15 cellular contexts compared by ENCODE assay signal in genomic region chr14:68958553-68958952, GRCh38. TPM values are rescaled to one million over a fixed set of nuclear protein-coding genes. Genes with fewer than 3 reads are reported as not detected.
DNase-seq lines count a peak whose midpoint lies in the region; ATAC-seq and TF ChIP-seq lines count a peak whose summit lies in the region.
"Had no signal": no experiment of that assay in that cellular context is flagged by ENCODE, and none has a peak within 500 bp of the region (broad histone marks: within the 10 kb centered on the region; RNA-seq: fewer than 3 reads in every experiment).

No MANE protein-coding gene starts in this region.

- no peaks in the 10 kb centered on the region for H3K27me3 Mint-ChIP-seq in natural killer cell (ENCODE audit: low read depth in 2 of 2)
- H3K27me3 Mint-ChIP-seq in stimulated activated memory B cell treated with anti-CD40 and anti-IgM and Interleukin-4, amounts not matched to agents 10 μg/mL and 1 μg/mL and 100 μg/mL, for 72 hours = peaks cover 61% of the 10 kb centered on the region
- H3K27me3 Mint-ChIP-seq: activated CD4-positive, alpha-beta memory T cell treated with anti-CD3 and anti-CD28 coated beads for 36 hours had no signal

- H3K4me1 ChIP-seq in right atrium auricular region = peaks cover 0 to 93% of the 10 kb centered on the region in 2 donors
- H3K4me1 ChIP-seq in skeletal muscle satellite cell (ENCODE audit: control insufficient read depth, insufficient read depth, low read length) = peaks cover 73% of the 10 kb centered on the region

- H3K27ac Mint-ChIP-seq in natural killer cell = no peak overlapping the region
- no peak overlapping the region for H3K27ac Mint-ChIP-seq in stimulated activated memory B cell treated with anti-CD40 and anti-IgM and Interleukin-4, amounts not matched to agents 10 μg/mL and 1 μg/mL and 100 μg/mL, for 72 hours
- H3K27ac Mint-ChIP-seq: activated CD4-positive, alpha-beta memory T cell treated with anti-CD3 and anti-CD28 coated beads for 36 hours; immature natural killer cell had no signal

- no peaks in the 10 kb centered on the region for H3K9me3 Mint-ChIP-seq in natural killer cell
- H3K9me3 Mint-ChIP-seq in stimulated activated memory B cell treated with anti-CD40 and anti-IgM and Interleukin-4, amounts not matched to agents 10 μg/mL and 1 μg/mL and 100 μg/mL, for 72 hours = no peaks in the 10 kb centered on the region
- H3K9me3 Mint-ChIP-seq: activated CD4-positive, alpha-beta memory T cell treated with anti-CD3 and anti-CD28 coated beads for 36 hours had no signal

- no peak for ATAC-seq in natural killer cell
- ATAC-seq in stimulated activated memory B cell treated with anti-CD40 and anti-IgM and Interleukin-4, amounts not matched to agents 10 μg/mL and 1 μg/mL and 100 μg/mL, for 72 hours = no peak

- no peaks in the 10 kb centered on the region for H3K36me3 Mint-ChIP-seq in natural killer cell
- H3K36me3 Mint-ChIP-seq in stimulated activated memory B cell treated with anti-CD40 and anti-IgM and Interleukin-4, amounts not matched to agents 10 μg/mL and 1 μg/mL and 100 μg/mL, for 72 hours = no peaks in the 10 kb centered on the region
- H3K36me3 Mint-ChIP-seq: immature natural killer cell had no signal

- peaks cover 17 to 24% of the 10 kb centered on the region in 2 donors for H3K4me1 Mint-ChIP-seq in natural killer cell
- H3K4me1 Mint-ChIP-seq in stimulated activated memory B cell treated with anti-CD40 and anti-IgM and Interleukin-4, amounts not matched to agents 10 μg/mL and 1 μg/mL and 100 μg/mL, for 72 hours = peaks cover 6% of the 10 kb centered on the region
- H3K4me1 Mint-ChIP-seq: immature natural killer cell had no signal

- H3K9me3 ChIP-seq in right atrium auricular region (no peaks in the 10 kb centered on the region), skeletal muscle satellite cell (replicated peaks; ENCODE audit: low read length) (no peaks in the 10 kb centered on the region), MG63 (no peaks in the 10 kb centered on the region)

- no peak overlapping the region for H3K4me3 ChIP-seq in right atrium auricular region
- H3K4me3 ChIP-seq in skeletal muscle satellite cell (ENCODE audit: low read length) = no peak overlapping the region
- no peak overlapping the region for H3K4me3 ChIP-seq in MG63

- DNase-seq in GM03348 (ENCODE audit: low spot score) (peak; percentile 63), astrocyte of the hippocampus (ENCODE audit: low read depth, low spot score) (peak; percentile 66), right atrium auricular region (ENCODE audit: low spot score) (no peak), natural killer cell (no peak), DMS53 treated with DMSO at 0.1 percent for 48 hours (lab: John Stamatoyannopoulos, UW; ENCODE audit: unreplicated experiment) (no peak), MG63 (no peak)
- DNase-seq: activated CD4-positive, alpha-beta memory T cell treated with anti-CD3 and anti-CD28 coated beads for 36 hours; activated naive CD4-positive, alpha-beta T cell treated with anti-CD3 and anti-CD28 coated beads, Interleukin-2, amount 50 U/mL, for 16 hours; C1 segment of cervical spinal cord; immature natural killer cell; MV-4-11; NCI-H774; T-helper 1 cell had no signal

- H3K27ac ChIP-seq in right atrium auricular region = peak overlapping the region; percentile 69 to 77

- H3K9ac ChIP-seq in skeletal muscle satellite cell (ENCODE audit: low read depth, low read length) = peak overlapping the region; percentile 1

- intact Hi-C loops in natural killer cell (cut with micrococcal nuclease) = no loop called here

- TF ChIP-seq CTCF in right atrium auricular region (IDR thresholded peaks at IDR 0.05) (no peak), natural killer cell (IDR thresholded peaks at IDR 0.05) (no peak)

- peaks cover 13% of the 10 kb centered on the region for H3K36me3 ChIP-seq in right atrium auricular region
- H3K36me3 ChIP-seq in skeletal muscle satellite cell (ENCODE audit: insufficient read depth, low read length) = peaks cover 38% of the 10 kb centered on the region
- peaks cover 22% of the 10 kb centered on the region for H3K36me3 ChIP-seq in MG63

- H3K4me2 ChIP-seq in skeletal muscle satellite cell (ENCODE audit: low read length) = peak overlapping the region; percentile 17

- H3K4me3 Mint-ChIP-seq in natural killer cell = no peak overlapping the region
- no peak overlapping the region for H3K4me3 Mint-ChIP-seq in stimulated activated memory B cell treated with anti-CD40 and anti-IgM and Interleukin-4, amounts not matched to agents 10 μg/mL and 1 μg/mL and 100 μg/mL, for 72 hours
- H3K4me3 Mint-ChIP-seq: activated CD4-positive, alpha-beta memory T cell treated with anti-CD3 and anti-CD28 coated beads for 36 hours had no signal

- no peaks in the 10 kb centered on the region for H3K27me3 ChIP-seq in right atrium auricular region
- no peaks in the 10 kb centered on the region for H3K27me3 ChIP-seq in skeletal muscle satellite cell (ENCODE audit: control insufficient read depth, insufficient read depth, low read length)
- H3K27me3 ChIP-seq in MG63 = no peaks in the 10 kb centered on the region

RNA-seq across cellular contexts. Expression of gene ACTN1, which starts 20.5 kb away (rescaled TPM):
- total RNA-seq in right atrium auricular region (100 to 1,000 TPM; 170 to 316 TPM), natural killer cell (10 to 100 TPM; 14.9 to 39.5 (median 19.6) TPM)
- total RNA-seq in skeletal muscle satellite cell (2012; rRNA removed) = 110 and 141 TPM in 2 replicates
- 61.9 and 80.5 TPM in 2 replicates for total RNA-seq in MG63 (2014; rRNA removed; shearing (Covaris generic); ENCODE audit: low replicate concordance)

Comparison
In these comparisons a context has a peak if more than half of its experiments do, and no peak if none do; other contexts are left out.
1. DNase-seq: peak in GM03348 (single experiment) and astrocyte of the hippocampus (single experiment); none in right atrium auricular region (single experiment), natural killer cell (single experiment), DMS53 treated with DMSO at 0.1 percent for 48 hours (single experiment) and MG63 (single experiment).